7 cellular contexts compared by ENCODE assay signal in genomic region chr12:56103066-56103711, GRCh38. TPM values are rescaled to one million over a fixed set of nuclear protein-coding genes. Genes with fewer than 3 reads are reported as not detected.
A peak's percentile ranks its signal among the peaks of the same experiment; 100 is the strongest.
DNase-seq lines count a peak whose midpoint lies in the region; ATAC-seq and TF ChIP-seq lines count a peak whose summit lies in the region.
"Had no signal": no experiment of that assay in that cellular context is flagged by ENCODE, and none has a peak within 500 bp of the region (broad histone marks: within the 10 kb centered on the region; RNA-seq: fewer than 3 reads in every experiment).

No MANE protein-coding gene starts in this region.

- peaks cover 15% of the 10 kb centered on the region for H3K36me3 ChIP-seq in CD4-positive, alpha-beta memory T cell (ENCODE audit: insufficient read depth, low read length)
- H3K36me3 ChIP-seq in mucosa of stomach (ENCODE audit: control insufficient read depth, insufficient read depth, low read length), result no peaks in the 10 kb centered on the region

- peak overlapping the region; percentile 97 to 100 (median 98) for H3K27ac Mint-ChIP-seq in CD4-positive, alpha-beta memory T cell
- H3K27ac Mint-ChIP-seq in WTC11, result peak overlapping the region; percentile 99

- peak; percentile 44 to 58 (median 53) for DNase-seq in CD4-positive, alpha-beta memory T cell
- DNase-seq in WTC11 (ENCODE audit: low spot score) (no peak), HK-2 (ENCODE audit: unreplicated experiment) (no peak), amniotic stem cell (lab: John Stamatoyannopoulos, UW) (no peak), occipital lobe (lab: John Stamatoyannopoulos, UW) (no peak)
- DNase-seq: RPMI8226 had no signal

- POLR2A ChIA-PET in CD4-positive, alpha-beta memory T cell (lab: Charles Lee; ENCODE audit: partially characterized antibody), result interaction anchor here (0.6 to 10.8 kb wide), 34 partner anchors 8 to 584 kb away, joined by 3 to 324 read pairs (median 8); partner anchors contain the start of genes BLOC1S1, CNPY2, COQ10A and DNAJC14
- POLR2A ChIA-PET in WTC11 (lab: Charles Lee), result interaction anchor here (0.5 to 2.2 kb wide), 5 partner anchors 15 to 58 kb away, joined by 4 to 34 read pairs (median 6); partner anchors contain the start of gene ERBB3

- no peaks in the 10 kb centered on the region for H3K27me3 Mint-ChIP-seq in CD4-positive, alpha-beta memory T cell
- no peaks in the 10 kb centered on the region for H3K27me3 Mint-ChIP-seq in WTC11 (ENCODE audit: low read depth)

- no peaks in the 10 kb centered on the region for H3K9me3 ChIP-seq in CD4-positive, alpha-beta memory T cell (ENCODE audit: control insufficient read depth in 1 of 2, low read length in 2 of 2)
- no peaks in the 10 kb centered on the region for H3K9me3 ChIP-seq in mucosa of stomach (ENCODE audit: control insufficient read depth, low read length)

- H3K4me1 Mint-ChIP-seq in CD4-positive, alpha-beta memory T cell, result peaks cover 34 to 62% (median 47%) of the 10 kb centered on the region in 4 donors
- peaks cover 24% of the 10 kb centered on the region for H3K4me1 Mint-ChIP-seq in WTC11

- no peaks in the 10 kb centered on the region for H3K9me3 Mint-ChIP-seq in CD4-positive, alpha-beta memory T cell
- no peaks in the 10 kb centered on the region for H3K9me3 Mint-ChIP-seq in WTC11

- peak overlapping the region; percentile 62 to 90 for H3K4me3 ChIP-seq in CD4-positive, alpha-beta memory T cell (ENCODE audit: low read length in 2 of 2)
- H3K4me3 ChIP-seq in mucosa of stomach (ENCODE audit: low read length), result no peak overlapping the region

- intact Hi-C loops in CD4-positive, alpha-beta memory T cell (cut with micrococcal nuclease), result loop anchor here (5.0 kb wide), 4 partner anchors 96 to 366 kb away; partner anchors contain the start of genes ORMDL2, PYM1 and SARNP

- H3K27me3 ChIP-seq in CD4-positive, alpha-beta memory T cell (ENCODE audit: insufficient read depth, low read length), result no peaks in the 10 kb centered on the region
- H3K27me3 ChIP-seq in mucosa of stomach (ENCODE audit: control insufficient read depth, insufficient read depth, low read length), result no peaks in the 10 kb centered on the region

- peak overlapping the region; percentile 82 for H3K27ac ChIP-seq in CD4-positive, alpha-beta memory T cell (ENCODE audit: low read depth, low read length)

- H3K36me3 Mint-ChIP-seq in CD4-positive, alpha-beta memory T cell, result peaks cover 18 to 33% of the 10 kb centered on the region in 2 donors
- H3K36me3 Mint-ChIP-seq in WTC11, result peaks cover 58% of the 10 kb centered on the region

- peaks cover 49% of the 10 kb centered on the region for H3K4me1 ChIP-seq in CD4-positive, alpha-beta memory T cell (ENCODE audit: insufficient read depth, low read length)
- peaks cover 19% of the 10 kb centered on the region for H3K4me1 ChIP-seq in mucosa of stomach (ENCODE audit: control insufficient read depth, insufficient read depth, low read length)

- CTCF ChIA-PET in CD4-positive, alpha-beta memory T cell (lab: Charles Lee; ENCODE audit: partially characterized antibody), result interaction anchor here (1.0 to 7.9 kb wide), 9 partner anchors 12 to 129 kb away, joined by 3 to 68 read pairs (median 10); partner anchors contain the start of genes ERBB3, RAB5B, RPL41 and SMARCC2
- CTCF ChIA-PET in WTC11 (lab: Charles Lee), result interaction anchor here (1.3 to 2.1 kb wide), 6 partner anchors 18 to 365 kb away, joined by 4 to 18 read pairs (median 8); partner anchors contain the start of genes ORMDL2, SARNP and SMARCC2

- TF ChIP-seq CTCF in WTC11 (IDR thresholded peaks at IDR 0.05), result no peak

- H3K4me3 Mint-ChIP-seq in CD4-positive, alpha-beta memory T cell, result peak overlapping the region; percentile 89 to 99 (median 96)
- peak overlapping the region; percentile 90 for H3K4me3 Mint-ChIP-seq in WTC11

- ATAC-seq in WTC11, result no peak

- H3K9ac ChIP-seq in mucosa of stomach (ENCODE audit: low read length), result peak overlapping the region; percentile 84

TF ChIP-seq in WTC11, 78 proteins besides CTCF, POLR2A, EP300 and RAD21:
- TF ChIP-seq, protein P1, sequence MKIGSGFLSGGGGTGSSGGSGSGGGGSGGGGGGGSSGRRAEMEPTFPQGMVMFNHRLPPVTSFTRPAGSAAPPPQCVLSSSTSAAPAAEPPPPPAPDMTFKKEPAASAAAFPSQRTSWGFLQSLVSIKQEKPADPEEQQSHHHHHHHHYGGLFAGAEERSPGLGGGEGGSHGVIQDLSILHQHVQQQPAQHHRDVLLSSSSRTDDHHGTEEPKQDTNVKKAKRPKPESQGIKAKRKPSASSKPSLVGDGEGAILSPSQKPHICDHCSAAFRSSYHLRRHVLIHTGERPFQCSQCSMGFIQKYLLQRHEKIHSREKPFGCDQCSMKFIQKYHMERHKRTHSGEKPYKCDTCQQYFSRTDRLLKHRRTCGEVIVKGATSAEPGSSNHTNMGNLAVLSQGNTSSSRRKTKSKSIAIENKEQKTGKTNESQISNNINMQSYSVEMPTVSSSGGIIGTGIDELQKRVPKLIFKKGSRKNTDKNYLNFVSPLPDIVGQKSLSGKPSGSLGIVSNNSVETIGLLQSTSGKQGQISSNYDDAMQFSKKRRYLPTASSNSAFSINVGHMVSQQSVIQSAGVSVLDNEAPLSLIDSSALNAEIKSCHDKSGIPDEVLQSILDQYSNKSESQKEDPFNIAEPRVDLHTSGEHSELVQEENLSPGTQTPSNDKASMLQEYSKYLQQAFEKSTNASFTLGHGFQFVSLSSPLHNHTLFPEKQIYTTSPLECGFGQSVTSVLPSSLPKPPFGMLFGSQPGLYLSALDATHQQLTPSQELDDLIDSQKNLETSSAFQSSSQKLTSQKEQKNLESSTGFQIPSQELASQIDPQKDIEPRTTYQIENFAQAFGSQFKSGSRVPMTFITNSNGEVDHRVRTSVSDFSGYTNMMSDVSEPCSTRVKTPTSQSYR (CRISPR knock-in tag; IDR thresholded peaks at IDR 0.05), result no peak
- peak; percentile 55; the same call in 1 of the 2 replicates for TF ChIP-seq ZNF121 (CRISPR knock-in tag; IDR thresholded peaks at IDR 0.05)

RNA-seq across cellular contexts. Expression of gene PA2G4, which starts 1.2 kb away (rescaled TPM):
- total RNA-seq in CD4-positive, alpha-beta memory T cell, result 100 to 1,000 TPM; 106 to 108 TPM
- polyA plus RNA-seq in CD4-positive, alpha-beta memory T cell, result 100 to 1,000 TPM; 204 to 223 TPM
- 198 to 249 TPM (median 199 TPM) in 3 replicates for total RNA-seq in WTC11 (2021)
- total RNA-seq in occipital lobe, result 64.9 TPM

RNA-seq across cellular contexts. Expression of gene RPL41, which starts 13.2 kb away (rescaled TPM):
- 1,000 to 10,000 TPM; 5,438 to 5,728 TPM for total RNA-seq in CD4-positive, alpha-beta memory T cell
- polyA plus RNA-seq in CD4-positive, alpha-beta memory T cell, result 1,000 to 10,000 TPM; 6,058 to 8,691 TPM
- total RNA-seq in WTC11 (2021) (4,004 to 4,366 TPM (median 4,314 TPM) in 3 replicates), occipital lobe (1,070 TPM)

RNA-seq across cellular contexts. Expression of gene ZC3H10, which starts 14.9 kb away (rescaled TPM):
- total RNA-seq in CD4-positive, alpha-beta memory T cell, result 10 to 100 TPM; 16.3 to 19.6 TPM
- 1 to 10 TPM in 1 of 2 donors, under 1 TPM in 1; 0.27 to 3.9 TPM for polyA plus RNA-seq in CD4-positive, alpha-beta memory T cell
- 11.3 to 13.6 TPM (median 13.1 TPM) in 3 replicates for total RNA-seq in WTC11 (2021)
- 10.6 TPM for total RNA-seq in occipital lobe

RNA-seq across cellular contexts. Expression of gene ERBB3, which starts 23.2 kb away (rescaled TPM):
- 1 to 10 TPM; 5.9 to 6.9 TPM for total RNA-seq in CD4-positive, alpha-beta memory T cell
- under 1 TPM; 0.61 to 0.70 TPM for polyA plus RNA-seq in CD4-positive, alpha-beta memory T cell
- total RNA-seq in WTC11 (2021), result 49.2 to 64.3 TPM (median 52.4 TPM) in 3 replicates
- total RNA-seq in occipital lobe, result 2.2 TPM

RNA-seq across cellular contexts. Expression of gene ESYT1, which starts 24.9 kb away (rescaled TPM):
- 100 to 1,000 TPM; 249 to 258 TPM for total RNA-seq in CD4-positive, alpha-beta memory T cell
- polyA plus RNA-seq in CD4-positive, alpha-beta memory T cell, result 100 to 1,000 TPM; 395 to 690 TPM
- total RNA-seq in WTC11 (2021), result 77.7 to 80.8 TPM (median 80.1 TPM) in 3 replicates
- total RNA-seq in occipital lobe, result 21.8 TPM

Comparison
In these comparisons a context has a peak if more than half of its experiments do, and no peak if none do; other contexts are left out.
1. DNase-seq: peak in CD4-positive, alpha-beta memory T cell (5 of 5); none in WTC11 (single experiment), HK-2 (single experiment), amniotic stem cell (single experiment) and occipital lobe (single experiment).